Comparison of ENCODE assay signal across 29 cellular contexts in the genomic region with DNA sequence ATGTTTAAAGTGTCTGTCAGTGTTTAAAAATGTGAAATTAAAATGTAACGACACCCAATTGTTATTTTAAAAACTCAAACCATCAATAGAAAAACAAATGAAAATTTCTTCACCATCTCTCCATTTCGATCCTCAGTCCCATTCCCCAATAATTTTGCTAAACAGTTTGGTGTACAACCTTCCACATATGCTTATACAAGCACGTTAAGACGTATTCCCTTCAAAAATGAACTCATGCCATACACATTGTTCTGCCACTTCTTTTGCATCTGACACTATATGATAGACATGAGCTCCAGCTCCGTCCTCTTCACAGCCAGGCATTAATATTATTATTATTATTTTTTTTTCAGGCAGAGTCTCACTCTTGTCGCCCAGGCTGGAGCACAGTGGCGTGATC. TPM values are rescaled to one million over a fixed set of nuclear protein-coding genes. Genes with fewer than 3 reads are reported as not detected.
"Had no signal": no experiment of that assay in that cellular context is flagged by ENCODE, and none has a peak within 500 bp of the region (broad histone marks: within the 10 kb centered on the region; RNA-seq: fewer than 3 reads in every experiment).

No MANE protein-coding gene starts in this region.

- H3K27me3 Mint-ChIP-seq: stimulated activated naive CD8-positive, alpha-beta T cell treated with anti-CD3 and anti-CD28 coated beads, Interleukin-15, amount 100 ng/mL, for 72 hours had no signal

- H3K27ac Mint-ChIP-seq: stimulated activated effector memory CD8-positive, alpha-beta T cell treated with anti-CD3 and anti-CD28 coated beads, Interleukin-12 subunit alpha, Interleukin-12 subunit beta, amount 100 ng/mL, for 72 hours; stimulated activated memory B cell treated with anti-CD40 and anti-IgM and Interleukin-4, amounts not matched to agents 10 μg/mL and 1 μg/mL and 100 μg/mL, for 72 hours; stimulated activated naive B cell treated with anti-CD40 and anti-IgM and Interleukin-4, amounts not matched to agents 10 μg/mL and 1 μg/mL and 100 μg/mL, for 72 hours; stimulated activated naive CD8-positive, alpha-beta T cell treated with anti-CD3 and anti-CD28 coated beads, Interleukin-15, amount 100 ng/mL, for 72 hours; stimulated activated naive CD8-positive, alpha-beta T cell treated with anti-CD3 and anti-CD28 coated beads, Interleukin-15, Interleukin-2, amounts not matched to agents 100 ng/mL and 50 ng/mL, for 24 hours; type B pancreatic cell had no signal

- H3K9me3 ChIP-seq: stomach, suprapubic skin, testis, thoracic aorta, thyroid gland, tibial artery, tibial nerve, transverse colon, upper lobe of left lung, upper lobe of right lung, uterus, vagina had no signal

- ATAC-seq: stimulated activated effector memory CD8-positive, alpha-beta T cell treated with anti-CD3 and anti-CD28 coated beads, Interleukin-12 subunit alpha, Interleukin-12 subunit beta, amount 100 ng/mL, for 72 hours; stimulated activated memory B cell treated with anti-CD40 and anti-IgM and Interleukin-4, amounts not matched to agents 10 μg/mL and 1 μg/mL and 100 μg/mL, for 72 hours; stimulated activated naive B cell treated with anti-CD40 and anti-IgM and Interleukin-4, amounts not matched to agents 10 μg/mL and 1 μg/mL and 100 μg/mL, for 72 hours; stimulated activated naive CD8-positive, alpha-beta T cell treated with anti-CD3 and anti-CD28 coated beads, Interleukin-15, amount 100 ng/mL, for 72 hours; stimulated activated naive CD8-positive, alpha-beta T cell treated with anti-CD3 and anti-CD28 coated beads, Interleukin-15, Interleukin-2, amounts not matched to agents 100 U/mL and 50 U/mL, for 24 hours; upper lobe of right lung had no signal

- H3K27me3 ChIP-seq: testis, thyroid gland, tibial nerve, transverse colon, upper lobe of left lung, upper lobe of right lung, uterus, vagina had no signal

- H3K27ac ChIP-seq: stomach, suprapubic skin, testis, thoracic aorta, thyroid gland, tibial artery, tibial nerve, transverse colon, upper lobe of left lung, upper lobe of right lung, uterus, vagina had no signal

- H3K9me3 Mint-ChIP-seq: stimulated activated effector memory CD8-positive, alpha-beta T cell treated with anti-CD3 and anti-CD28 coated beads, Interleukin-12 subunit alpha, Interleukin-12 subunit beta, amount 100 ng/mL, for 72 hours; stimulated activated memory B cell treated with anti-CD40 and anti-IgM and Interleukin-4, amounts not matched to agents 10 μg/mL and 1 μg/mL and 100 μg/mL, for 72 hours; stimulated activated naive B cell treated with anti-CD40 and anti-IgM and Interleukin-4, amounts not matched to agents 10 μg/mL and 1 μg/mL and 100 μg/mL, for 72 hours; stimulated activated naive CD8-positive, alpha-beta T cell treated with anti-CD3 and anti-CD28 coated beads, Interleukin-15, amount 100 ng/mL, for 72 hours; stimulated activated naive CD8-positive, alpha-beta T cell treated with anti-CD3 and anti-CD28 coated beads, Interleukin-15, Interleukin-2, amounts not matched to agents 100 ng/mL and 50 ng/mL, for 24 hours had no signal

- H3K4me3 Mint-ChIP-seq: stimulated activated effector memory CD8-positive, alpha-beta T cell treated with anti-CD3 and anti-CD28 coated beads, Interleukin-12 subunit alpha, Interleukin-12 subunit beta, amount 100 ng/mL, for 72 hours; stimulated activated memory B cell treated with anti-CD40 and anti-IgM and Interleukin-4, amounts not matched to agents 10 μg/mL and 1 μg/mL and 100 μg/mL, for 72 hours; stimulated activated naive B cell treated with anti-CD40 and anti-IgM and Interleukin-4, amounts not matched to agents 10 μg/mL and 1 μg/mL and 100 μg/mL, for 72 hours; stimulated activated naive CD8-positive, alpha-beta T cell treated with anti-CD3 and anti-CD28 coated beads, Interleukin-15, amount 100 ng/mL, for 72 hours; stimulated activated naive CD8-positive, alpha-beta T cell treated with anti-CD3 and anti-CD28 coated beads, Interleukin-15, Interleukin-2, amounts not matched to agents 100 ng/mL and 50 ng/mL, for 24 hours; type B pancreatic cell had no signal

- H3K4me1 Mint-ChIP-seq: stimulated activated effector memory CD8-positive, alpha-beta T cell treated with anti-CD3 and anti-CD28 coated beads, Interleukin-12 subunit alpha, Interleukin-12 subunit beta, amount 100 ng/mL, for 72 hours; stimulated activated memory B cell treated with anti-CD40 and anti-IgM and Interleukin-4, amounts not matched to agents 10 μg/mL and 1 μg/mL and 100 μg/mL, for 72 hours; stimulated activated naive B cell treated with anti-CD40 and anti-IgM and Interleukin-4, amounts not matched to agents 10 μg/mL and 1 μg/mL and 100 μg/mL, for 72 hours; stimulated activated naive CD8-positive, alpha-beta T cell treated with anti-CD3 and anti-CD28 coated beads, Interleukin-15, amount 100 ng/mL, for 72 hours had no signal

- H3K4me1 ChIP-seq: stomach, suprapubic skin, testis, thyroid gland, tibial artery, tibial nerve, transverse colon, upper lobe of left lung, upper lobe of right lung, uterus, vagina had no signal

- H3K36me3 Mint-ChIP-seq: stimulated activated effector memory CD8-positive, alpha-beta T cell treated with anti-CD3 and anti-CD28 coated beads, Interleukin-12 subunit alpha, Interleukin-12 subunit beta, amount 100 ng/mL, for 72 hours; stimulated activated memory B cell treated with anti-CD40 and anti-IgM and Interleukin-4, amounts not matched to agents 10 μg/mL and 1 μg/mL and 100 μg/mL, for 72 hours; stimulated activated naive B cell treated with anti-CD40 and anti-IgM and Interleukin-4, amounts not matched to agents 10 μg/mL and 1 μg/mL and 100 μg/mL, for 72 hours had no signal

- H3K36me3 ChIP-seq: stomach, suprapubic skin, thoracic aorta, thyroid gland, tibial artery, tibial nerve, transverse colon, upper lobe of left lung, upper lobe of right lung, uterus, vagina had no signal

- H3K4me3 ChIP-seq: stomach, suprapubic skin, testis, thoracic aorta, thyroid gland, tibial artery, tibial nerve, transverse colon, upper lobe of left lung, upper lobe of right lung, uterus, vagina had no signal

- DNase-seq: stimulated activated CD4-positive, alpha-beta T cell treated with anti-CD3 and anti-CD28 coated beads, Interleukin-2, amount 100 ng/mL, for 48 hours; stimulated activated CD4-positive, alpha-beta T cell treated with anti-CD3 and anti-CD28 coated beads, Interleukin-4, amount 100 ng/mL, for 1 hour; stimulated activated CD4-positive, alpha-beta T cell treated with anti-CD3 and anti-CD28 coated beads, Interleukin-4, amount 100 ng/mL, for 24 hours; stimulated activated CD4-positive, alpha-beta T cell treated with anti-CD3 and anti-CD28 coated beads, Interleukin-4, amount 100 ng/mL, for 4 hours; stimulated activated CD8-positive, alpha-beta memory T cell treated with anti-CD3 and anti-CD28 coated beads, Interleukin-4, amount 100 ng/mL, for 48 hours; stimulated activated naive B cell treated with anti-CD40 and anti-IgM and Interleukin-4, amounts not matched to agents 10 μg/mL and 1 μg/mL and 100 μg/mL, for 72 hours; stimulated activated naive CD4-positive, alpha-beta T cell; stimulated activated naive CD4-positive, alpha-beta T cell treated with Interleukin-2 at 50 U/mL for 16 hours; stimulated activated naive CD8-positive, alpha-beta T cell treated with anti-CD3 and anti-CD28 coated beads, Interleukin-15, amount 100 ng/mL, for 72 hours; stimulated activated naive CD8-positive, alpha-beta T cell treated with anti-CD3 and anti-CD28 coated beads, Interleukin-15, Interleukin-2, amounts not matched to agents 100 U/mL and 50 U/mL, for 24 hours; stomach; substantia nigra; testis; thyroid gland; tibial artery; transverse colon; trophoblast cell; upper lobe of left lung; upper lobe of right lung; uterus had no signal

RNA-seq across cellular contexts. Expression of a gene that starts 14.1 kb away (rescaled TPM):
- total RNA-seq: subcutaneous adipose tissue had no signal
